In genomic region chr18:3592864-3593263, GRCh38 we compare ENCODE assay signal across 8 cellular contexts.
DNase-seq lines count a peak whose midpoint lies in the region; ATAC-seq, FAIRE-seq and TF ChIP-seq lines count a peak whose summit lies in the region.

No MANE protein-coding gene starts in this region.

- TF ChIP-seq RAD21 in GM12878 (IDR thresholded peaks at IDR 0.05; ENCODE audit: insufficient read depth, low read depth, low read length): no peak

- ATAC-seq in GM12878: no peak
- no peak for ATAC-seq in memory B cell (ENCODE audit: low read depth)
- no peak for ATAC-seq in thoracic aorta (ENCODE audit: insufficient number of reproducible peaks, low FRiP score, low read depth)
- no peak for ATAC-seq in GM19397 (IDR thresholded peaks at IDR 0.05; ENCODE audit: unreplicated experiment)
- no peak for ATAC-seq in HG02884 (IDR thresholded peaks at IDR 0.05; ENCODE audit: unreplicated experiment)

- no peak overlapping the region for H3K27ac ChIP-seq in GM12878 (ENCODE audit: control insufficient read depth, insufficient read depth)
- peak overlapping the region; percentile 94 to 95 for H3K27ac ChIP-seq in thoracic aorta

- peak overlapping the region; percentile 99 for H3K27ac Mint-ChIP-seq in activated CD4-positive, alpha-beta T cell treated with anti-CD3 and anti-CD28 coated beads, Interleukin-2, amount 10 ng/mL, durations not matched to agents 7 days and 5 days
- peak overlapping the region; percentile 99 for H3K27ac Mint-ChIP-seq in memory B cell

- SMC1A ChIA-PET in GM12878 (lab: Charles Lee; ENCODE audit: uncharacterized antibody, unreplicated experiment): interaction anchor here (0.9 to 4.3 kb wide), 3 partner anchors 72 to 138 kb away, joined by 3 to 43 read pairs (median 5); no protein-coding TSS in a partner anchor

- POLR2A ChIA-PET in activated CD4-positive, alpha-beta T cell treated with anti-CD3 and anti-CD28 coated beads, Interleukin-2, amount 10 ng/mL, durations not matched to agents 7 days and 5 days (lab: Charles Lee): interaction anchor here (1.8 kb wide), 1 partner anchor 345 kb away, joined by 5 read pairs; the partner anchor contains the start of gene MYL12A
- POLR2A ChIA-PET in GM12878 (lab: Charles Lee): no interaction called here

- H3K4me3 ChIP-seq in GM12878 (no peak overlapping the region), thoracic aorta (no peak overlapping the region)

- H3K9me3 ChIP-seq in GM12878 (replicated peaks; ENCODE audit: control insufficient read depth, insufficient read depth, low read length) (no peaks in the 10 kb centered on the region), thoracic aorta (no peaks in the 10 kb centered on the region)

- H3K27me3 Mint-ChIP-seq in activated CD4-positive, alpha-beta T cell treated with anti-CD3 and anti-CD28 coated beads, Interleukin-2, amount 10 ng/mL, durations not matched to agents 7 days and 5 days: no peaks in the 10 kb centered on the region
- no peaks in the 10 kb centered on the region for H3K27me3 Mint-ChIP-seq in memory B cell

- no peak overlapping the region for H3K9ac ChIP-seq in GM12878 (ENCODE audit: control insufficient read depth, insufficient read depth, low read length)

- no peak for TF ChIP-seq POLR2A in GM12878 (IDR thresholded peaks at IDR 0.05; ENCODE audit: low read depth, low read length)

- no peaks in the 10 kb centered on the region for H3K79me2 ChIP-seq in GM12878 (ENCODE audit: control insufficient read depth, insufficient read depth, low read length)

- no peaks in the 10 kb centered on the region for H3K9me3 Mint-ChIP-seq in activated CD4-positive, alpha-beta T cell treated with anti-CD3 and anti-CD28 coated beads, Interleukin-2, amount 10 ng/mL, durations not matched to agents 7 days and 5 days
- no peaks in the 10 kb centered on the region for H3K9me3 Mint-ChIP-seq in memory B cell

- no peaks in the 10 kb centered on the region for H3K36me3 ChIP-seq in GM12878 (ENCODE audit: control insufficient read depth in 2 of 2, insufficient read depth in 2 of 2, low read length in 1 of 2)
- no peaks in the 10 kb centered on the region for H3K36me3 ChIP-seq in thoracic aorta

- TF ChIP-seq CTCF in GM12878 (IDR thresholded peaks at IDR 0.05 in 2 of 3, conservative IDR thresholded peaks at IDR 0.05 in 1 of 3; ENCODE audit: control insufficient read depth in 2 of 3, extremely low read depth in 1 of 3, insufficient read depth in 1 of 3, low read depth in 3 of 3, low read length in 3 of 3) (no peak), thoracic aorta (IDR thresholded peaks at IDR 0.05) (no peak)

- no peaks in the 10 kb centered on the region for H3K27me3 ChIP-seq in GM12878 (replicated peaks in 1 of 2; ENCODE audit: control insufficient read depth in 2 of 2, insufficient read depth in 2 of 2, low read length in 1 of 2)
- H3K27me3 ChIP-seq in thoracic aorta (replicated peaks; ENCODE audit: insufficient read depth): no peaks in the 10 kb centered on the region

- H3K4me2 ChIP-seq in GM12878 (ENCODE audit: control insufficient read depth, insufficient read depth): peak overlapping the region; percentile 76

- no peak overlapping the region for H2AFZ ChIP-seq in GM12878 (ENCODE audit: control insufficient read depth, low read depth, low read length)

- RAD21 ChIA-PET in GM12878 (lab: Charles Lee; ENCODE audit: unreplicated experiment): interaction anchor here (3.5 kb wide), 1 partner anchor 11 kb away, joined by 18 read pairs; no protein-coding TSS in a partner anchor

- peak overlapping the region; percentile 84 for H3K4me3 Mint-ChIP-seq in activated CD4-positive, alpha-beta T cell treated with anti-CD3 and anti-CD28 coated beads, Interleukin-2, amount 10 ng/mL, durations not matched to agents 7 days and 5 days
- H3K4me3 Mint-ChIP-seq in memory B cell: peak overlapping the region; percentile 34

- no peak for TF ChIP-seq EP300 in GM12878 (IDR thresholded peaks at IDR 0.05; ENCODE audit: borderline replicate concordance in 1 of 2, control insufficient read depth in 1 of 2, low read depth in 2 of 2, low read length in 2 of 2)

- DNase-seq in activated CD4-positive, alpha-beta T cell treated with anti-CD3 and anti-CD28 coated beads, Interleukin-2, amount 10 ng/mL, durations not matched to agents 7 days and 5 days: no peak
- DNase-seq in activated CD4-positive, alpha-beta T cell treated with anti-CD3 and anti-CD28 coated beads for 48 hours: no peak
- DNase-seq in GM12878 (ENCODE audit: low read depth, low spot score) (no peak), memory B cell (ENCODE audit: low spot score in 2 of 2) (no peak), thoracic aorta (ENCODE audit: low spot score) (no peak)
- DNase-seq in stimulated activated CD4-positive, alpha-beta T cell treated with anti-CD3 and anti-CD28 coated beads, Interleukin-15, amount 100 ng/mL, for 24 hours: no peak

- H4K20me1 ChIP-seq in GM12878 (ENCODE audit: control insufficient read depth, insufficient read depth): no peaks in the 10 kb centered on the region

- FAIRE-seq in GM12878 (lab: Jason Lieb, UNC): no peak

- BruUV-seq in GM12878 (replicated peaks; lab: Mats Ljungman, UMichigan): no TSS peak

- CTCF ChIA-PET in activated CD4-positive, alpha-beta T cell treated with anti-CD3 and anti-CD28 coated beads, Interleukin-2, amount 10 ng/mL, durations not matched to agents 7 days and 5 days (lab: Charles Lee): interaction anchor here (0.6 to 2.8 kb wide), 5 partner anchors 138 to 329 kb away, joined by 3 to 18 read pairs (median 3); no protein-coding TSS in a partner anchor
- CTCF ChIA-PET in GM12878 (lab: Yijun Ruan, JAX): interaction anchor here (1.0 to 2.6 kb wide), 3 partner anchors 74 to 270 kb away, joined by 3 to 21 read pairs (median 4); no protein-coding TSS in a partner anchor

- H3K36me3 Mint-ChIP-seq in activated CD4-positive, alpha-beta T cell treated with anti-CD3 and anti-CD28 coated beads, Interleukin-2, amount 10 ng/mL, durations not matched to agents 7 days and 5 days (ENCODE audit: low read depth): peaks cover 23% of the 10 kb centered on the region
- H3K36me3 Mint-ChIP-seq in memory B cell: peaks cover 3% of the 10 kb centered on the region

- intact Hi-C loops in GM12878 (cut with micrococcal nuclease; ENCODE audit: unreplicated experiment): loop anchor here (1.0 kb wide), 1 partner anchor 143 kb away; the partner anchor contains the start of gene TGIF1

- WGBS in GM12878 (ENCODE audit: insufficient coverage, insufficient replicate concordance, low lambda C conversion rate, missing lambda C conversion rate): 94% methylated on average over 6 of the region's 6 CpGs

- H3K4me1 ChIP-seq in GM12878 (ENCODE audit: control insufficient read depth, insufficient read depth, low read length) (peaks cover 37% of the 10 kb centered on the region), thoracic aorta (ENCODE audit: control insufficient read depth in 1 of 2, low read depth in 2 of 2) (peaks cover 31 to 44% of the 10 kb centered on the region in 2 donors)

- in situ Hi-C loops in GM12878 (cut with MboI): loop anchor here (10.0 kb wide), 1 partner anchor 618 kb away; no protein-coding TSS in a partner anchor

- peaks cover 55% of the 10 kb centered on the region for H3K4me1 Mint-ChIP-seq in activated CD4-positive, alpha-beta T cell treated with anti-CD3 and anti-CD28 coated beads, Interleukin-2, amount 10 ng/mL, durations not matched to agents 7 days and 5 days
- H3K4me1 Mint-ChIP-seq in memory B cell: peaks cover 35% of the 10 kb centered on the region

TF ChIP-seq in GM12878, 131 proteins besides CTCF, POLR2A, EP300 and RAD21:
- no peak for TF ChIP-seq CREB1 (IDR thresholded peaks at IDR 0.05; ENCODE audit: low read depth)
- no peak for TF ChIP-seq STAT3 (IDR thresholded peaks at IDR 0.05; ENCODE audit: low read depth, low read length)
- TF ChIP-seq YY1 (IDR thresholded peaks at IDR 0.05; ENCODE audit: low read depth, low read length): no peak
- TF ChIP-seq NFXL1 (IDR thresholded peaks at IDR 0.05; ENCODE audit: borderline replicate concordance): no peak
TF ChIP-seq in GM12878: peak in this region for 0.
